Comparison of ENCODE assay signal across 8 cellular contexts in genomic region chr12:119988788-119989618, GRCh38. TPM values are rescaled to one million over a fixed set of nuclear protein-coding genes. Genes with fewer than 3 reads are reported as not detected.
DNase-seq lines count a peak whose midpoint lies in the region; ATAC-seq and TF ChIP-seq lines count a peak whose summit lies in the region.

A gene with protein sequence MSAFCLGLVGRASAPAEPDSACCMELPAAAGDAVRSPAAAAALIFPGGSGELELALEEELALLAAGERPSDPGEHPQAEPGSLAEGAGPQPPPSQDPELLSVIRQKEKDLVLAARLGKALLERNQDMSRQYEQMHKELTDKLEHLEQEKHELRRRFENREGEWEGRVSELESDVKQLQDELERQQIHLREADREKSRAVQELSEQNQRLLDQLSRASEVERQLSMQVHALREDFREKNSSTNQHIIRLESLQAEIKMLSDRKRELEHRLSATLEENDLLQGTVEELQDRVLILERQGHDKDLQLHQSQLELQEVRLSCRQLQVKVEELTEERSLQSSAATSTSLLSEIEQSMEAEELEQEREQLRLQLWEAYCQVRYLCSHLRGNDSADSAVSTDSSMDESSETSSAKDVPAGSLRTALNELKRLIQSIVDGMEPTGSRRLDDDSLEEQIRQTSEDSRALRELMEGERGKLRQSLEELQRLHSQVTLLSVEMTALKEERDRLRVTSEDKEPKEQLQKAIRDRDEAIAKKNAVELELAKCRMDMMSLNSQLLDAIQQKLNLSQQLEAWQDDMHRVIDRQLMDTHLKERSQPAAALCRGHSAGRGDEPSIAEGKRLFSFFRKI (plus strand): TSS chr12:119989236. CDS start chr12:119989869, 633 bp downstream.

- H3K4me3 ChIP-seq in kidney epithelial cell (ENCODE audit: low read depth, low read length), result peak within 1 kb of the TSS; percentile 48

- no peaks in the 10 kb centered on the region for H3K36me3 ChIP-seq in kidney epithelial cell (ENCODE audit: control insufficient read depth, insufficient read depth, low read length)

- ATAC-seq in GM19023 (IDR thresholded peaks at IDR 0.05; ENCODE audit: unreplicated experiment) (peak; percentile 83), HG03175 (IDR thresholded peaks at IDR 0.05; ENCODE audit: unreplicated experiment) (peak; percentile 77)

- peaks cover 8% of the 10 kb centered on the region for H3K27me3 ChIP-seq in kidney epithelial cell (ENCODE audit: control insufficient read depth, insufficient read depth, low read length)

- DNase-seq in AG08395 (ENCODE audit: low spot score) (peak; percentile 46), NCI-H2227 (lab: John Stamatoyannopoulos, UW; ENCODE audit: unreplicated experiment) (peak; percentile 99), caudate nucleus (lab: John Stamatoyannopoulos, UW) (peak in 55 of 61 donors; percentile 10 to 93 (median 73)), kidney epithelial cell (ENCODE audit: low read depth) (no peak)
- DNase-seq in activated CD4-positive, CD25-positive, alpha-beta regulatory T cell (lab: John Stamatoyannopoulos, UW), result peak; percentile 89 to 98 (median 96)
- peak; percentile 95 to 99 (median 96) for DNase-seq in stimulated activated CD4-positive, alpha-beta T cell treated with anti-CD3 and anti-CD28 coated beads, Interleukin-1b, Interleukin-23, amount 100 ng/mL, for 24 hours (ENCODE audit: low read depth in 4 of 4, low spot score in 1 of 4)

- no peak for TF ChIP-seq CTCF in kidney epithelial cell (IDR thresholded peaks at IDR 0.05; ENCODE audit: insufficient read depth, low read length, poor library complexity, severe bottlenecking)

- no peak within 1 kb of the TSS for H3K27ac ChIP-seq in caudate nucleus (ENCODE audit: low read depth, low read length)

RNA-seq across cellular contexts. Expression of the gene that starts here (rescaled TPM):
- 7.9 and 9.2 TPM in 2 replicates for total RNA-seq in kidney epithelial cell
